Comparison of ENCODE assay signal across 21 cellular contexts in genomic region chr9:135081264-135081660, GRCh38. TPM values are rescaled to one million over a fixed set of nuclear protein-coding genes. Genes with fewer than 3 reads are reported as not detected.
"Had no signal": no experiment of that assay in that cellular context is flagged by ENCODE, and none has a peak within 500 bp of the region (broad histone marks: within the 10 kb centered on the region; RNA-seq: fewer than 3 reads in every experiment).

No MANE protein-coding gene starts in this region.

- H3K9me3 ChIP-seq: esophagus muscularis mucosa, gastrocnemius medialis, left ventricle myocardium inferior, SK-N-SH, stomach had no signal

- DNase-seq: activated CD4-positive, alpha-beta T cell treated with anti-CD3 and anti-CD28 coated beads, Interleukin-2, amount 10 ng/mL, durations not matched to agents 7 days and 5 days; activated CD8-positive, alpha-beta memory T cell treated with anti-CD3 and anti-CD28 coated beads, Interleukin-2, amount 10 ng/mL, durations not matched to agents 7 days and 5 days; activated CD8-positive, alpha-beta T cell treated with anti-CD3 and anti-CD28 coated beads for 36 hours; activated gamma-delta T cell; activated naive CD4-positive, alpha-beta T cell treated with anti-CD3 and anti-CD28 coated beads, Interleukin-2, amount 50 U/mL, for 16 hours; caudate nucleus; gastrocnemius medialis; left ventricle myocardium inferior; retina; SIG-M5; SK-N-SH; stimulated activated CD4-positive, alpha-beta T cell treated with anti-CD3 and anti-CD28 coated beads, Interleukin-2, amount 100 ng/mL, for 24 hours; stomach; trophoblast cell had no signal

- H3K9ac ChIP-seq: SK-N-SH had no signal

- H3K36me3 ChIP-seq: esophagus muscularis mucosa, gastrocnemius medialis, left ventricle myocardium inferior, stomach had no signal

- ATAC-seq: activated CD4-positive, CD25-positive, alpha-beta regulatory T cell treated with anti-CD3 and anti-CD28 coated beads, Interleukin-2, amount 50 U/mL, for 24 hours; activated CD8-positive, alpha-beta memory T cell treated with anti-CD3 and anti-CD28 coated beads, Interleukin-2, amount 10 ng/mL, durations not matched to agents 7 days and 5 days; activated CD8-positive, alpha-beta T cell treated with anti-CD3 and anti-CD28 coated beads for 36 hours; stimulated activated effector memory CD8-positive, alpha-beta T cell treated with anti-CD3 and anti-CD28 coated beads, Interleukin-12 subunit alpha, Interleukin-12 subunit beta, amount 100 ng/mL, for 72 hours had no signal

- H3K4me3 ChIP-seq: esophagus muscularis mucosa, gastrocnemius medialis, left ventricle myocardium inferior, skin epidermis, stomach had no signal

- FAIRE-seq: keratinocyte had no signal

- H3K27ac ChIP-seq: esophagus muscularis mucosa, gastrocnemius medialis, left ventricle myocardium inferior, skin epidermis, stomach had no signal

RNA-seq across cellular contexts. Expression of gene OLFM1, which starts 6.2 kb away (rescaled TPM):
- total RNA-seq: activated CD4-positive, alpha-beta T cell treated with anti-CD3 and anti-CD28 coated beads, Interleukin-2, amount 10 ng/mL, durations not matched to agents 7 days and 5 days; activated CD8-positive, alpha-beta T cell treated with anti-CD3 and anti-CD28 coated beads for 36 hours; myocyte; T-helper 2 cell treated with Interferon-gamma antibody and Interleukin-4, amounts not matched to agents 100 ng/mL and 5 ng/mL, for 36 hours had no signal
